In the genomic region with DNA sequence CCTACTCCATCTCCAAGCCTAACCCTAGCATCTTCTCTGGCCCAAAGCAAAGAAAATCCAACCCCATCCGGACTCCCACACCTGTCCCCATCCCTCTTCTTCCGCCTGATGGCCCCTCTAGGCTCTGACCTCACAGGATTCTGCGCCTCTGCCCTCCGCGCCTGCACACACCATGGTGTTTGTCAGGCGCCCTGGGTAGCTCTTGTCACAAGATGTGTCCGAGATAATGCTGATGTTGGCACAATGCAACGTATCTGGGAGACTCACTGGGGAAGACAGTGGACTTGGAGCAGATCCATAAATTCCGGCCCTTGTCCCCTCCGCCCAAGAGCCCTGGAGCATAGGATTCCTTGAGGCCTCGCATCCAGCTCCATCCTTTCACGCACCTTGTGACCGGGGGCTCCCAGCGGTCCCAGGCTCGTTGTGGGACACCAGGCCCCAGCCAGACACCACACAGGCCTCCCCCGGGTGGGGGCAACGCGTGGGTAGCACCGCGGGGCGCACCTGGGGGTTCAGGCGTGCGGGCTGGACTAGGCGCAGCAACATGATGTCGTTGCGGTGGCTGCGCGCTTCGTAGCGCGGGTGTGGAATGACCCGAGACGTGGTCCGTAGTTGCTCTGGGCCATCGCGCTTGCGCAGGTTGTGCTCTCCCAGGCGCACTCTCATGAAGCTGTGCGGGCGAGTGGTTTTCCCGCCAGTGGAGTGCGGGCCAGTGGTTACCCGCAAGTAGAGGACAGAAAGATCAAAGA, we compare ENCODE assay signal across 2 cellular contexts.
TF ChIP-seq lines count a peak whose summit lies in the region.

No MANE protein-coding gene starts in this region.

TF ChIP-seq in IMR-90, 13 proteins besides CTCF, POLR2A, EP300 and RAD21:
- no peak for TF ChIP-seq MAZ (IDR thresholded peaks at IDR 0.05; ENCODE audit: borderline replicate concordance, low read depth, low read length)
- no peak for TF ChIP-seq NFE2L2 (IDR thresholded peaks at IDR 0.05; ENCODE audit: low read depth, low read length)
- TF ChIP-seq SMC3 (IDR thresholded peaks at IDR 0.05; ENCODE audit: low read depth, low read length): no peak
- TF ChIP-seq, protein P1, sequence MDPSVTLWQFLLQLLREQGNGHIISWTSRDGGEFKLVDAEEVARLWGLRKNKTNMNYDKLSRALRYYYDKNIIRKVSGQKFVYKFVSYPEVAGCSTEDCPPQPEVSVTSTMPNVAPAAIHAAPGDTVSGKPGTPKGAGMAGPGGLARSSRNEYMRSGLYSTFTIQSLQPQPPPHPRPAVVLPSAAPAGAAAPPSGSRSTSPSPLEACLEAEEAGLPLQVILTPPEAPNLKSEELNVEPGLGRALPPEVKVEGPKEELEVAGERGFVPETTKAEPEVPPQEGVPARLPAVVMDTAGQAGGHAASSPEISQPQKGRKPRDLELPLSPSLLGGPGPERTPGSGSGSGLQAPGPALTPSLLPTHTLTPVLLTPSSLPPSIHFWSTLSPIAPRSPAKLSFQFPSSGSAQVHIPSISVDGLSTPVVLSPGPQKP (IDR thresholded peaks at IDR 0.05; ENCODE audit: borderline replicate concordance, low read depth, low read length): no peak
- TF ChIP-seq CEBPB (IDR thresholded peaks at IDR 0.05; ENCODE audit: low read depth, low read length): no peak
- TF ChIP-seq FOS (IDR thresholded peaks at IDR 0.05; ENCODE audit: low read depth, low read length): no peak
- TF ChIP-seq MAFK (IDR thresholded peaks at IDR 0.05; ENCODE audit: low read depth, low read length): no peak
- no peak for TF ChIP-seq CHD1 (IDR thresholded peaks at IDR 0.05; ENCODE audit: low read depth, low read length)
- no peak for TF ChIP-seq MXI1 (IDR thresholded peaks at IDR 0.05; ENCODE audit: borderline replicate concordance, low read depth, low read length)
- no peak for TF ChIP-seq RFX5 (IDR thresholded peaks at IDR 0.05; ENCODE audit: low read depth, low read length)
- TF ChIP-seq RCOR1 (IDR thresholded peaks at IDR 0.05; ENCODE audit: insufficient replicate concordance, low read length): no peak
- TF ChIP-seq, protein P2, sequence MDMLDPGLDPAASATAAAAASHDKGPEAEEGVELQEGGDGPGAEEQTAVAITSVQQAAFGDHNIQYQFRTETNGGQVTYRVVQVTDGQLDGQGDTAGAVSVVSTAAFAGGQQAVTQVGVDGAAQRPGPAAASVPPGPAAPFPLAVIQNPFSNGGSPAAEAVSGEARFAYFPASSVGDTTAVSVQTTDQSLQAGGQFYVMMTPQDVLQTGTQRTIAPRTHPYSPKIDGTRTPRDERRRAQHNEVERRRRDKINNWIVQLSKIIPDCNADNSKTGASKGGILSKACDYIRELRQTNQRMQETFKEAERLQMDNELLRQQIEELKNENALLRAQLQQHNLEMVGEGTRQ (IDR thresholded peaks at IDR 0.05; ENCODE audit: low read depth, low read length): no peak

TF ChIP-seq in H1, 55 proteins besides CTCF, POLR2A, EP300 and RAD21:
- TF ChIP-seq, protein P3, sequence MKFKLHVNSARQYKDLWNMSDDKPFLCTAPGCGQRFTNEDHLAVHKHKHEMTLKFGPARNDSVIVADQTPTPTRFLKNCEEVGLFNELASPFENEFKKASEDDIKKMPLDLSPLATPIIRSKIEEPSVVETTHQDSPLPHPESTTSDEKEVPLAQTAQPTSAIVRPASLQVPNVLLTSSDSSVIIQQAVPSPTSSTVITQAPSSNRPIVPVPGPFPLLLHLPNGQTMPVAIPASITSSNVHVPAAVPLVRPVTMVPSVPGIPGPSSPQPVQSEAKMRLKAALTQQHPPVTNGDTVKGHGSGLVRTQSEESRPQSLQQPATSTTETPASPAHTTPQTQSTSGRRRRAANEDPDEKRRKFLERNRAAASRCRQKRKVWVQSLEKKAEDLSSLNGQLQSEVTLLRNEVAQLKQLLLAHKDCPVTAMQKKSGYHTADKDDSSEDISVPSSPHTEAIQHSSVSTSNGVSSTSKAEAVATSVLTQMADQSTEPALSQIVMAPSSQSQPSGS (IDR thresholded peaks at IDR 0.05; ENCODE audit: low read length): no peak
- TF ChIP-seq SUZ12 (IDR thresholded peaks at IDR 0.05; ENCODE audit: low read length): no peak
- no peak for TF ChIP-seq SP2 (IDR thresholded peaks at IDR 0.05; ENCODE audit: low read length)
- no peak for TF ChIP-seq POU5F1 (IDR thresholded peaks at IDR 0.05; ENCODE audit: low read depth, low read length)
- TF ChIP-seq, protein P2 (IDR thresholded peaks at IDR 0.05; ENCODE audit: low read length): no peak
- TF ChIP-seq SIX5 (IDR thresholded peaks at IDR 0.05; ENCODE audit: low read depth, low read length): no peak
- TF ChIP-seq RXRA (IDR thresholded peaks at IDR 0.05; ENCODE audit: insufficient read depth, low read depth, low read length): no peak
- TF ChIP-seq PHF8 (conservative IDR thresholded peaks at IDR 0.05; ENCODE audit: low read depth, low read length): no peak
